ENCODE assay signal across 18 cellular contexts in genomic region chr14:76337619-76338545, GRCh38. TPM values are rescaled to one million over a fixed set of nuclear protein-coding genes. Genes with fewer than 3 reads are reported as not detected.
DNase-seq lines count a peak whose midpoint lies in the region; ATAC-seq and TF ChIP-seq lines count a peak whose summit lies in the region.
"Had no signal": no experiment of that assay in that cellular context is flagged by ENCODE, and none has a peak within 500 bp of the region (broad histone marks: within the 10 kb centered on the region; RNA-seq: fewer than 3 reads in every experiment).

No MANE protein-coding gene starts in this region.

- H3K9me3 ChIP-seq in effector memory CD4-positive, alpha-beta T cell (ENCODE audit: control insufficient read depth, low read length) = no peaks in the 10 kb centered on the region
- no peaks in the 10 kb centered on the region for H3K9me3 ChIP-seq in stomach

- no peaks in the 10 kb centered on the region for H3K36me3 ChIP-seq in effector memory CD4-positive, alpha-beta T cell (ENCODE audit: control insufficient read depth, insufficient read depth, low read length)
- H3K36me3 ChIP-seq in stomach = no peaks in the 10 kb centered on the region

- no peaks in the 10 kb centered on the region for H3K27me3 ChIP-seq in effector memory CD4-positive, alpha-beta T cell (replicated peaks; ENCODE audit: control insufficient read depth, insufficient read depth, low read length, poor library complexity, severe bottlenecking)
- H3K27me3 ChIP-seq in stomach = peaks cover 0 to 29% (median 5%) of the 10 kb centered on the region in 3 donors

- peak; percentile 49 for ATAC-seq in WTC11
- ATAC-seq in HG02763 (IDR thresholded peaks at IDR 0.05; ENCODE audit: unreplicated experiment) = no peak
- ATAC-seq: activated naive CD8-positive, alpha-beta T cell treated with anti-CD3 and anti-CD28 coated beads, Interleukin-2, amount 50 U/mL, for 24 hours; naive thymus-derived CD8-positive, alpha-beta T cell had no signal

- CTCF ChIA-PET in WTC11 (lab: Charles Lee) = interaction anchor here (0.7 to 1.5 kb wide), 4 partner anchors 14 to 287 kb away, joined by 3 to 5 read pairs (median 4); no protein-coding TSS in a partner anchor

- TF ChIP-seq CTCF in WTC11 (IDR thresholded peaks at IDR 0.05) (no peak), nephron (IDR thresholded peaks at IDR 0.05; ENCODE audit: unreplicated experiment in 3 of 3) (no peak), stomach (IDR thresholded peaks at IDR 0.05) (no peak)

- H3K4me3 Mint-ChIP-seq in WTC11 (no peak overlapping the region), nephron (peak overlapping the region; percentile 51 to 67 (median 64))
- H3K4me3 Mint-ChIP-seq: activated naive CD8-positive, alpha-beta T cell treated with anti-CD3 and anti-CD28 coated beads, Interleukin-2, amount 50 U/mL, for 24 hours; CD4-positive, alpha-beta memory T cell; naive thymus-derived CD8-positive, alpha-beta T cell; type B pancreatic cell had no signal

- intact Hi-C loops in stomach (cut with DNase I; ENCODE audit: low total_unique reads) = no loop called here

- no peak for TF ChIP-seq POLR2A in stomach (IDR thresholded peaks at IDR 0.05)

- H3K36me3 Mint-ChIP-seq in WTC11 (no peaks in the 10 kb centered on the region), nephron (ENCODE audit: low read depth) (no peaks in the 10 kb centered on the region)
- H3K36me3 Mint-ChIP-seq: CD4-positive, alpha-beta memory T cell; naive thymus-derived CD8-positive, alpha-beta T cell; type B pancreatic cell had no signal

- H3K4me1 ChIP-seq in effector memory CD4-positive, alpha-beta T cell (ENCODE audit: control insufficient read depth, insufficient read depth, low read length, poor library complexity, severe bottlenecking) = no peaks in the 10 kb centered on the region
- H3K4me1 ChIP-seq in stomach = no peaks in the 10 kb centered on the region

- H3K9me3 Mint-ChIP-seq in WTC11 (no peaks in the 10 kb centered on the region; the same call in 1 of the 2 replicates), nephron (peaks cover 3% of the 10 kb centered on the region)
- H3K9me3 Mint-ChIP-seq: activated naive CD8-positive, alpha-beta T cell treated with anti-CD3 and anti-CD28 coated beads, Interleukin-2, amount 50 U/mL, for 24 hours; type B pancreatic cell had no signal

- POLR2A ChIA-PET in WTC11 (lab: Charles Lee) = no interaction called here

- no peak overlapping the region for H3K4me3 ChIP-seq in effector memory CD4-positive, alpha-beta T cell (ENCODE audit: insufficient read depth, low read depth, low read length, poor library complexity, severe bottlenecking)
- no peak overlapping the region for H3K4me3 ChIP-seq in stomach

- peak; percentile 85 for DNase-seq in DMS 273 (lab: John Stamatoyannopoulos, UW; ENCODE audit: unreplicated experiment)
- DNase-seq in NCI-H1694 treated with DMSO at 0.1 percent for 48 hours (lab: John Stamatoyannopoulos, UW) = peak; percentile 95
- no peak for DNase-seq in WTC11 (ENCODE audit: low spot score)
- DNase-seq in effector memory CD4-positive, alpha-beta T cell = no peak
- no peak for DNase-seq in effector CD8-positive, alpha-beta T cell (lab: John Stamatoyannopoulos, UW)
- DNase-seq in stomach = no peak
- DNase-seq: activated CD4-positive, CD25-positive, alpha-beta regulatory T cell; activated naive CD8-positive, alpha-beta T cell treated with anti-CD3 and anti-CD28 coated beads, Interleukin-2, amount 50 U/mL, for 24 hours; CD4-positive, alpha-beta memory T cell; naive thymus-derived CD8-positive, alpha-beta T cell; NCI-H187 treated with DMSO at 0.1 percent for 48 hours had no signal

- peaks cover 4% of the 10 kb centered on the region; the same call in 1 of the 2 replicates for H3K27me3 Mint-ChIP-seq in WTC11 (ENCODE audit: low read depth)
- peaks cover 37% of the 10 kb centered on the region for H3K27me3 Mint-ChIP-seq in nephron (ENCODE audit: low read depth)

- WGBS in stomach, 5 donors = 55 to 60% (median 57%) methylated on average over 16 of the region's 16 CpGs

- no peak overlapping the region for H3K27ac Mint-ChIP-seq in WTC11
- peak overlapping the region in 2 of 3 experiments; percentile 17 to 54 for H3K27ac Mint-ChIP-seq in nephron
- H3K27ac Mint-ChIP-seq: activated naive CD8-positive, alpha-beta T cell treated with anti-CD3 and anti-CD28 coated beads, Interleukin-2, amount 50 U/mL, for 24 hours; CD4-positive, alpha-beta memory T cell; naive thymus-derived CD8-positive, alpha-beta T cell; type B pancreatic cell had no signal

- TF ChIP-seq EP300 in stomach (IDR thresholded peaks at IDR 0.05) = no peak

- no peak overlapping the region for H3K27ac ChIP-seq in effector memory CD4-positive, alpha-beta T cell (ENCODE audit: insufficient read depth, low read length, poor library complexity, severe bottlenecking)
- H3K27ac ChIP-seq in stomach = no peak overlapping the region
- H3K27ac ChIP-seq: epithelial cell of prostate, HL-60 had no signal

- peaks cover 17% of the 10 kb centered on the region for H3K4me1 Mint-ChIP-seq in WTC11
- peaks cover 4% of the 10 kb centered on the region for H3K4me1 Mint-ChIP-seq in nephron
- H3K4me1 Mint-ChIP-seq: activated naive CD8-positive, alpha-beta T cell treated with anti-CD3 and anti-CD28 coated beads, Interleukin-2, amount 50 U/mL, for 24 hours; naive thymus-derived CD8-positive, alpha-beta T cell had no signal

TF ChIP-seq in WTC11, 78 proteins besides CTCF, POLR2A, EP300 and RAD21:
- TF ChIP-seq SOX15 (CRISPR knock-in tag; IDR thresholded peaks at IDR 0.05) (no peak), RORB (CRISPR knock-in tag; IDR thresholded peaks at IDR 0.05) (no peak), ZNF263 (CRISPR knock-in tag; IDR thresholded peaks at IDR 0.05; ENCODE audit: low read depth) (no peak), RELA (CRISPR knock-in tag; IDR thresholded peaks at IDR 0.05; ENCODE audit: borderline replicate concordance) (no peak), ZNF671 (CRISPR knock-in tag; IDR thresholded peaks at IDR 0.05) (no peak), ZBTB43 (CRISPR knock-in tag; IDR thresholded peaks at IDR 0.05) (no peak), EMX1 (CRISPR knock-in tag; IDR thresholded peaks at IDR 0.05) (no peak), ZNF138 (CRISPR knock-in tag; conservative IDR thresholded peaks at IDR 0.05) (no peak), NR2C2 (CRISPR knock-in tag; IDR thresholded peaks at IDR 0.05) (no peak), TEAD1 (CRISPR knock-in tag; IDR thresholded peaks at IDR 0.05) (no peak)
- TF ChIP-seq, protein P1, sequence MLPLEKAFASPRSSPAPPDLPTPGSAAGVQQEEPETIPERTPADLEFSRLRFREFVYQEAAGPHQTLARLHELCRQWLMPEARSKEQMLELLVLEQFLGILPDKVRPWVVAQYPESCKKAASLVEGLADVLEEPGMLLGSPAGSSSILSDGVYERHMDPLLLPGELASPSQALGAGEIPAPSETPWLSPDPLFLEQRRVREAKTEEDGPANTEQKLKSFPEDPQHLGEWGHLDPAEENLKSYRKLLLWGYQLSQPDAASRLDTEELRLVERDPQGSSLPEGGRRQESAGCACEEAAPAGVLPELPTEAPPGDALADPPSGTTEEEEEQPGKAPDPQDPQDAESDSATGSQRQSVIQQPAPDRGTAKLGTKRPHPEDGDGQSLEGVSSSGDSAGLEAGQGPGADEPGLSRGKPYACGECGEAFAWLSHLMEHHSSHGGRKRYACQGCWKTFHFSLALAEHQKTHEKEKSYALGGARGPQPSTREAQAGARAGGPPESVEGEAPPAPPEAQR (CRISPR knock-in tag; IDR thresholded peaks at IDR 0.05) = no peak
- TF ChIP-seq, protein P2, sequence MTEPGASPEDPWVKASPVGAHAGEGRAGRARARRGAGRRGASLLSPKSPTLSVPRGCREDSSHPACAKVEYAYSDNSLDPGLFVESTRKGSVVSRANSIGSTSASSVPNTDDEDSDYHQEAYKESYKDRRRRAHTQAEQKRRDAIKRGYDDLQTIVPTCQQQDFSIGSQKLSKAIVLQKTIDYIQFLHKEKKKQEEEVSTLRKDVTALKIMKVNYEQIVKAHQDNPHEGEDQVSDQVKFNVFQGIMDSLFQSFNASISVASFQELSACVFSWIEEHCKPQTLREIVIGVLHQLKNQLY (CRISPR knock-in tag; IDR thresholded peaks at IDR 0.05) = no peak

RNA-seq across cellular contexts. Expression of gene ESRRB, which starts 38.1 kb away (rescaled TPM):
- total RNA-seq in WTC11 (2021) = 1.4 to 1.8 TPM (median 1.6 TPM) in 3 replicates
- total RNA-seq in stomach = 1 to 10 TPM in 2 of 5 donors, under 1 TPM in 1, not detected in 2; 0.58 to 4.0 (median 2.6) TPM
- polyA plus RNA-seq in stomach = 1 to 10 TPM; 3.7 to 4.6 (median 4.5) TPM
- total RNA-seq: LHCN-M2, SK-MEL-5 had no signal
- polyA plus RNA-seq: CD4-positive, alpha-beta memory T cell; naive thymus-derived CD8-positive, alpha-beta T cell had no signal

Comparison
In these comparisons a context has a peak if more than half of its experiments do, and no peak if none do; other contexts are left out.
1. DNase-seq: peak in DMS 273 (single experiment) and NCI-H1694 treated with DMSO at 0.1 percent for 48 hours (single experiment); none in WTC11 (single experiment), effector memory CD4-positive, alpha-beta T cell (0 of 3), effector CD8-positive, alpha-beta T cell (single experiment) and stomach (single experiment).